ENCODE assay signal across 9 cellular contexts in the genomic region with DNA sequence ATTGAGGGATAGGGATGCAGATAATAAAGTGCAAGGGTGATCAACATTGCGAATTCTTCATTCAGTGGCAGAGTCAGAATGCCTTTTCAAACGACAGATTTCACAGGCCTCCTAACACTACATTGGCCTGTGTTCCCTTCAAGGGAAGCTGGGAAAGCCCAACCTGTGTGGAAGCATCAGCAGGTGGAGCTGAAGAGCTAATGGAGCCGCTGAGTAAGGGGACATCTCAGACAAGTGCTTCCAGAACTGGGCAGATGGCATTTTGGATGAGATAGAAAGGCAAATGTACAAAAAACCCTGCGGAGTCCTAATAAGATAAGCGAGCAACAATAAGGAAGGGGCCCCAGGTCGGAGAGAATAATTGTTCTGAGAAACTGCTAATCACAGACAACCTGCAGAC. TPM values are rescaled to one million over a fixed set of nuclear protein-coding genes. Genes with fewer than 3 reads are reported as not detected.
DNase-seq lines count a peak whose midpoint lies in the region; ATAC-seq, FAIRE-seq and TF ChIP-seq lines count a peak whose summit lies in the region.
"Had no signal": no experiment of that assay in that cellular context is flagged by ENCODE, and none has a peak within 500 bp of the region (broad histone marks: within the 10 kb centered on the region; RNA-seq: fewer than 3 reads in every experiment).

No MANE protein-coding gene starts in this region.

- no peak overlapping the region for H3K14ac ChIP-seq in H1 (ENCODE audit: insufficient read length)

- H2BK20ac ChIP-seq in H1 (ENCODE audit: low read length), result no peak overlapping the region

- H3K9ac ChIP-seq in H1 (replicated peaks in 1 of 4; ENCODE audit: extremely low read depth in 1 of 4, low read depth in 3 of 4, low read length in 3 of 4), result no peak overlapping the region

- H2BK12ac ChIP-seq in H1 (ENCODE audit: low read depth, low read length), result no peak overlapping the region

- no peak overlapping the region for H3K23ac ChIP-seq in H1 (ENCODE audit: insufficient read length)

- no peak for TF ChIP-seq EP300 in H1 (IDR thresholded peaks at IDR 0.05; ENCODE audit: borderline replicate concordance in 1 of 2, low read depth in 2 of 2, low read length in 2 of 2)

- intact Hi-C loops in pancreas (cut with DNase I), result no loop called here
- intact Hi-C loops in gastrocnemius medialis (cut with DNase I; ENCODE audit: low total_unique reads), result no loop called here

- H3K9me3 ChIP-seq in H1 (ENCODE audit: insufficient read depth in 2 of 2, low read depth in 1 of 2, low read length in 1 of 2) (no peaks in the 10 kb centered on the region), pancreas (no peaks in the 10 kb centered on the region), gastrocnemius medialis (no peaks in the 10 kb centered on the region), Peyer's patch (no peaks in the 10 kb centered on the region)

- H3K4me3 ChIP-seq in H1 (ENCODE audit: extremely low read depth in 1 of 4, insufficient read depth in 2 of 4, low read depth in 3 of 4, low read length in 4 of 4) (no peak overlapping the region), pancreas (no peak overlapping the region), gastrocnemius medialis (no peak overlapping the region), Peyer's patch (no peak overlapping the region)

- H4K20me1 ChIP-seq in H1 (replicated peaks in 1 of 2; ENCODE audit: control insufficient read depth in 1 of 2, insufficient read depth in 2 of 2, low read length in 2 of 2), result no peaks in the 10 kb centered on the region

- TF ChIP-seq POLR2A in H1 (IDR thresholded peaks at IDR 0.05; ENCODE audit: control extremely low read depth in 1 of 2, low read depth in 2 of 2, low read length in 2 of 2) (no peak), gastrocnemius medialis (IDR thresholded peaks at IDR 0.05) (no peak), Peyer's patch (IDR thresholded peaks at IDR 0.05) (no peak)

- in situ Hi-C loops in gastrocnemius medialis (cut with MboI; ENCODE audit: low sequenced_read_pairs in 4 of 4), result no loop called here

- H2AFZ ChIP-seq in H1 (ENCODE audit: low read length), result peak overlapping the region; percentile 83; the same call in 1 of the 2 replicates

- H3K4me1 ChIP-seq in H1 (replicated peaks in 1 of 4; ENCODE audit: control insufficient read depth in 3 of 4, insufficient read depth in 4 of 4, low read length in 3 of 4) (peaks cover 1 to 6% (median 2%) of the 10 kb centered on the region in 4 experiments; a peak in 4 of 7 replicates), pancreas (no peaks in the 10 kb centered on the region), gastrocnemius medialis (no peaks in the 10 kb centered on the region), Peyer's patch (no peaks in the 10 kb centered on the region)

- H3K4me2 ChIP-seq in H1 (ENCODE audit: insufficient read depth in 1 of 2, low read depth in 2 of 2, low read length in 2 of 2), result no peak overlapping the region

- ATAC-seq in pancreas (peak; percentile 56 to 86 (median 77)), HG03469 (IDR thresholded peaks at IDR 0.05; ENCODE audit: unreplicated experiment) (no peak), gastrocnemius medialis (no peak)

- no peak overlapping the region for H2BK15ac ChIP-seq in H1 (ENCODE audit: low read length)

- CTCF ChIA-PET in H1 (lab: Charles Lee; ENCODE audit: partially characterized antibody), result interaction anchor here (0.6 to 7.3 kb wide), 30 partner anchors 8 to 323 kb away, joined by 3 to 82 read pairs (median 4); a partner anchor contains a TSS

- DNase-seq in NCI-H1417 (lab: John Stamatoyannopoulos, UW) (peak; percentile 13 to 54 (median 19)), NCI-H1417 treated with DMSO at 0.1 percent for 48 hours (lab: John Stamatoyannopoulos, UW) (no peak), NCI-H446 (lab: John Stamatoyannopoulos, UW) (peak; percentile 22 to 66), H1 (ENCODE audit: low read depth in 1 of 2, low spot score in 2 of 2) (peak; percentile 29 to 57), pancreas (peak in 2 of 6 donors; percentile 8 to 25), gastrocnemius medialis (no peak), Peyer's patch (no peak)

- H3K79me2 ChIP-seq in H1 (ENCODE audit: control insufficient read depth in 1 of 2, insufficient read depth in 2 of 2, low read length in 2 of 2), result no peaks in the 10 kb centered on the region

- H2BK5ac ChIP-seq in H1 (ENCODE audit: low read depth, low read length), result no peak overlapping the region

- FAIRE-seq in H1 (lab: Jason Lieb, UNC), result peak; percentile 96
- no peak for FAIRE-seq in pancreas (lab: Jason Lieb, UNC)

- H4K8ac ChIP-seq in H1 (ENCODE audit: extremely low read depth, insufficient read depth, low read length), result no peak overlapping the region

- no peaks in the 10 kb centered on the region for H3K23me2 ChIP-seq in H1 (ENCODE audit: low read depth, low read length)

- H3K27ac ChIP-seq in H1 (ENCODE audit: low read depth, low read length) (no peak overlapping the region), pancreas (no peak overlapping the region), gastrocnemius medialis (no peak overlapping the region), Peyer's patch (no peak overlapping the region)

- H3K36me3 ChIP-seq in H1 (ENCODE audit: control insufficient read depth in 2 of 4, insufficient read depth in 4 of 4, low read length in 3 of 4) (no peaks in the 10 kb centered on the region), pancreas (no peaks in the 10 kb centered on the region), gastrocnemius medialis (no peaks in the 10 kb centered on the region), Peyer's patch (no peaks in the 10 kb centered on the region)

- H3K27me3 ChIP-seq in H1 (replicated peaks in 1 of 4; ENCODE audit: control insufficient read depth in 3 of 4, extremely low read depth in 1 of 4, insufficient read depth in 3 of 4, low read length in 3 of 4), result no peaks in the 10 kb centered on the region
- H3K27me3 ChIP-seq in pancreas, result no peaks in the 10 kb centered on the region
- no peaks in the 10 kb centered on the region for H3K27me3 ChIP-seq in gastrocnemius medialis
- H3K27me3 ChIP-seq in Peyer's patch, result no peaks in the 10 kb centered on the region

- POLR2A ChIA-PET in H1 (lab: Charles Lee; ENCODE audit: partially characterized antibody), result interaction anchor here (0.9 kb wide), 1 partner anchor 21 kb away, joined by 3 read pairs; no protein-coding TSS in a partner anchor

- no peak overlapping the region for H4K5ac ChIP-seq in H1 (ENCODE audit: insufficient read length, low read depth, low read length)

- no peak overlapping the region for H2AK5ac ChIP-seq in H1 (ENCODE audit: low read depth, low read length)

- no peaks in the 10 kb centered on the region for H3K79me1 ChIP-seq in H1 (ENCODE audit: low read depth, low read length)

- no peak overlapping the region for H3K4ac ChIP-seq in H1 (replicated peaks; ENCODE audit: insufficient read length, low read depth, low read length)

- WGBS in H1 (ENCODE audit: extremely low coverage in 1 of 2, insufficient coverage in 1 of 2, insufficient read length in 1 of 2, insufficient replicate concordance in 2 of 2, low coverage in 1 of 2, low lambda C conversion rate in 2 of 2, missing lambda C conversion rate in 1 of 2), 2 experiments, result 29% methylated on average over 6 of the region's 6 CpGs; no CpG with 5 or more reads in 1 of the 2 experiments
- 21 to 23% methylated on average over 6 of the region's 6 CpGs for WGBS in pancreas, 2 donors

- H4K91ac ChIP-seq in H1 (replicated peaks; ENCODE audit: insufficient read length, low read length), result no peak overlapping the region

- no peak overlapping the region for H3K56ac ChIP-seq in H1 (replicated peaks; ENCODE audit: insufficient read length, low read depth, low read length)

- H3K18ac ChIP-seq in H1 (ENCODE audit: extremely low read depth, low read length), result no peak overlapping the region

- peak; percentile 71 to 84 (median 81) for TF ChIP-seq CTCF in H1 (IDR thresholded peaks at IDR 0.05; ENCODE audit: control extremely low read depth in 1 of 3, insufficient read depth in 1 of 3, low read depth in 1 of 3, low read length in 3 of 3)
- peak in 1 of 4 donors; percentile 19 for TF ChIP-seq CTCF in pancreas (IDR thresholded peaks at IDR 0.05)
- TF ChIP-seq CTCF in gastrocnemius medialis (IDR thresholded peaks at IDR 0.05 in 4 of 5, conservative IDR thresholded peaks at IDR 0.05 in 1 of 5), result no peak
- TF ChIP-seq CTCF in Peyer's patch (IDR thresholded peaks at IDR 0.05), result peak in 1 of 6 experiments; percentile 26

- H2BK120ac ChIP-seq in H1 (replicated peaks; ENCODE audit: low read depth, low read length), result no peak overlapping the region

- peak; percentile 84 to 89 for TF ChIP-seq RAD21 in H1 (IDR thresholded peaks at IDR 0.05 in 1 of 2, conservative IDR thresholded peaks at IDR 0.05 in 1 of 2; ENCODE audit: low read depth in 2 of 2, low read length in 2 of 2)

TF ChIP-seq in H1, 55 proteins besides CTCF, POLR2A, EP300 and RAD21 (continues in another document):
- no peak for TF ChIP-seq CBX8 (IDR thresholded peaks at IDR 0.05; ENCODE audit: borderline replicate concordance, low read depth, low read length)
- no peak for TF ChIP-seq GTF2F1 (IDR thresholded peaks at IDR 0.05; ENCODE audit: borderline replicate concordance, low read depth, low read length)
- TF ChIP-seq TAF1 (IDR thresholded peaks at IDR 0.05; ENCODE audit: low read depth, low read length), result no peak
- no peak for TF ChIP-seq KDM1A (IDR thresholded peaks at IDR 0.05; ENCODE audit: borderline replicate concordance, low read length)
- no peak for TF ChIP-seq SP4 (IDR thresholded peaks at IDR 0.05; ENCODE audit: low read length)
- TF ChIP-seq CHD1 (IDR thresholded peaks at IDR 0.05; ENCODE audit: low read depth, low read length), result no peak

RNA-seq across cellular contexts. Expression of a gene that starts 8.5 kb away (rescaled TPM):
- total RNA-seq in H1 (2021; fragmentation: NEBNext Ultra II Directional; extraction: Animal tissue kit (Norgen Biotek cat#: 25700)), result not detected in 2 replicates
- polyA plus RNA-seq in H1 (2011; rRNA removed) (not detected in 2 replicates), pancreas (under 1 TPM in 1 of 2 donors, not detected in 1; 0.19 TPM)
- polyA plus RNA-seq in H1 (2011; cell fraction: cytosol; rRNA removed), result not detected
- not detected for polyA plus RNA-seq in H1 (2011; cell fraction: nucleus; rRNA removed)
- not detected in 4 replicates for polyA plus RNA-seq in H1 (2012, experiment 1 of 2)
- not detected for polyA plus RNA-seq in H1 (2012, experiment 2 of 2)
- polyA plus RNA-seq in H1 (2013, experiment 1 of 2), result not detected
- 0.02 TPM for polyA plus RNA-seq in H1 (2013, experiment 2 of 2)
- polyA minus RNA-seq in H1 (2011; rRNA and poly(A)+ RNA removed), result not detected in 2 replicates
- not detected for polyA minus RNA-seq in H1 (2011; cell fraction: cytosol; rRNA and poly(A)+ RNA removed)
- polyA minus RNA-seq in H1 (2011; cell fraction: nucleus; rRNA and poly(A)+ RNA removed), result not detected
- total RNA-seq in pancreas (not detected), gastrocnemius medialis (not detected), Peyer's patch (not detected)
- total RNA-seq: pulmonary artery endothelial cell had no signal

Comparison
In these comparisons a context has a peak if more than half of its experiments do, and no peak if none do; other contexts are left out.
1. DNase-seq: peak in NCI-H1417 (3 of 3), NCI-H446 (2 of 2) and H1 (2 of 2); none in NCI-H1417 treated with DMSO at 0.1 percent for 48 hours (single experiment), gastrocnemius medialis (0 of 2) and Peyer's patch (0 of 3).
2. CTCF ChIP-seq: peak in H1 (3 of 3); none in gastrocnemius medialis (0 of 5).
3. ATAC-seq: peak in pancreas (4 of 4); none in HG03469 (single experiment) and gastrocnemius medialis (0 of 2).